In the genomic region with DNA sequence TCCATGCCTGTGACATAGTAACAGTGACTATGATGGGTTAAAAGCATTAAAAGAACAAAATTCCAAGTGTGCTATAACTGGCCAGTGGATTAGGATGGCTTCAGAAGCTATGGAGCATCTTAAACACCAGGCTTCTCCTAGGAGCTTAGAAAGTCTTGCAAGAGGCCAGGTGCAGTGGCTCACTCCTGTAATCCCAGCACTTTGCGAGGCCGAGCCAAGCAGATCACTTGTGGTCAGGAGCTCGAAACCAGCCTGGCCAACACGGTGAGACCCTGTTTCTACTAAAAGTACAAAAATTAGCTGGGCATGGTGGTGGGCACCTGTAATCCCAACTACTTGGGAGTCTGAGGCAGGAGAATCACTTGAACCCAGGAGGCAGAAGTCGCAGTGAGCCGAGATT, we compare ENCODE assay signal across 8 cellular contexts. TPM values are rescaled to one million over a fixed set of nuclear protein-coding genes. Genes with fewer than 3 reads are reported as not detected.
"Had no signal": no experiment of that assay in that cellular context is flagged by ENCODE, and none has a peak within 500 bp of the region (broad histone marks: within the 10 kb centered on the region; RNA-seq: fewer than 3 reads in every experiment).

No MANE protein-coding gene starts in this region.

RNA-seq across cellular contexts. Expression of gene SYT2, which starts 12.8 kb away (rescaled TPM):
- total RNA-seq: activated B cell treated with CpG ODN at 0.5 μM for 24 hours; activated CD4-positive, alpha-beta memory T cell treated with anti-CD3 and anti-CD28 coated beads for 36 hours; activated CD4-positive, alpha-beta T cell treated with anti-CD3 and anti-CD28 coated beads, Interleukin-2, amount 10 ng/mL, durations not matched to agents 24 days and 14 days; activated CD8-positive, alpha-beta memory T cell treated with anti-CD3 and anti-CD28 coated beads for 36 hours; activated CD8-positive, alpha-beta T cell treated with anti-CD3 and anti-CD28 coated beads for 36 hours; activated naive CD8-positive, alpha-beta T cell treated with anti-CD3 and anti-CD28 coated beads, Interleukin-2, amount 10 ng/mL, durations not matched to agents 7 days and 5 days; activated T-helper 2 cell treated with anti-CD3 and anti-CD28 coated beads, Interferon-gamma antibody, Interleukin-2, Interleukin-4, amounts not matched to agents 10 μg/mL and 5 μg/mL and 100 μg/mL, durations not matched to agents 14 hours and 24 hours and 36 hours; body of pancreas had no signal
